In genomic region chr7:2553108-2553507, GRCh38 we compare ENCODE assay signal across 17 cellular contexts. TPM values are rescaled to one million over a fixed set of nuclear protein-coding genes. Genes with fewer than 3 reads are reported as not detected.
DNase-seq lines count a peak whose midpoint lies in the region; ATAC-seq and TF ChIP-seq lines count a peak whose summit lies in the region.
"Had no signal": no experiment of that assay in that cellular context is flagged by ENCODE, and none has a peak within 500 bp of the region (broad histone marks: within the 10 kb centered on the region; RNA-seq: fewer than 3 reads in every experiment).

No MANE protein-coding gene starts in this region.

- no peaks in the 10 kb centered on the region for H3K27me3 Mint-ChIP-seq in chondrocyte (ENCODE audit: low read depth)
- H3K27me3 Mint-ChIP-seq in stimulated activated naive B cell treated with anti-CD40 and anti-IgM and Interleukin-4, amounts not matched to agents 10 μg/mL and 1 μg/mL and 100 μg/mL, for 72 hours: no peaks in the 10 kb centered on the region

- no peaks in the 10 kb centered on the region for H3K9me3 ChIP-seq in heart left ventricle
- H3K9me3 ChIP-seq: left lung, right lobe of liver had no signal

- peaks cover 0 to 48% (median 19%) of the 10 kb centered on the region in 9 donors for H3K36me3 ChIP-seq in heart left ventricle

- CTCF ChIA-PET in RWPE1 (lab: Yijun Ruan, JAX): interaction anchor here (0.5 to 0.7 kb wide), 2 partner anchors 94 to 312 kb away, joined by 3 to 5 read pairs; no protein-coding TSS in a partner anchor

- H3K4me3 ChIP-seq in heart left ventricle: no peak overlapping the region
- H3K4me3 ChIP-seq: left lung, right lobe of liver had no signal

- H3K9me3 Mint-ChIP-seq in chondrocyte (ENCODE audit: low read depth): no peaks in the 10 kb centered on the region
- no peaks in the 10 kb centered on the region for H3K9me3 Mint-ChIP-seq in stimulated activated naive B cell treated with anti-CD40 and anti-IgM and Interleukin-4, amounts not matched to agents 10 μg/mL and 1 μg/mL and 100 μg/mL, for 72 hours

- 95 to 97% (median 96%) methylated on average over 10 of the region's 10 CpGs for WGBS in heart left ventricle, 4 donors

- H3K27ac ChIP-seq in heart left ventricle (no peak overlapping the region), RWPE1 (peak overlapping the region; percentile 98)
- H3K27ac ChIP-seq: left lung, right lobe of liver had no signal

- TF ChIP-seq CTCF in heart left ventricle (IDR thresholded peaks at IDR 0.05) (no peak), RWPE1 (conservative IDR thresholded peaks at IDR 0.05; ENCODE audit: low read depth) (no peak), chondrocyte (IDR thresholded peaks at IDR 0.05) (no peak)

- peaks cover 0 to 40% (median 21%) of the 10 kb centered on the region in 12 donors for H3K4me1 ChIP-seq in heart left ventricle

- H3K36me3 Mint-ChIP-seq in chondrocyte (ENCODE audit: low read depth): peaks cover 7% of the 10 kb centered on the region
- peaks cover 13 to 22% of the 10 kb centered on the region in 2 donors for H3K36me3 Mint-ChIP-seq in stimulated activated naive B cell treated with anti-CD40 and anti-IgM and Interleukin-4, amounts not matched to agents 10 μg/mL and 1 μg/mL and 100 μg/mL, for 72 hours

- H3K27ac Mint-ChIP-seq in chondrocyte (ENCODE audit: unreplicated experiment): no peak overlapping the region
- peak overlapping the region; percentile 31 for H3K27ac Mint-ChIP-seq in stimulated activated naive B cell treated with anti-CD40 and anti-IgM and Interleukin-4, amounts not matched to agents 10 μg/mL and 1 μg/mL and 100 μg/mL, for 72 hours

- H3K27me3 ChIP-seq in heart left ventricle: no peaks in the 10 kb centered on the region
- H3K27me3 ChIP-seq: left lung, right lobe of liver had no signal

- intact Hi-C loops in cardiac septum (cut with DNase I): no loop called here
- intact Hi-C loops in heart left ventricle (cut with DNase I): loop anchor here in 2 of 10 donors (5.0 to 10.0 kb wide), 2 partner anchors 36 to 68 kb away; partner anchors contain the start of gene LFNG (in 1 of the 2)

- no peak overlapping the region for H3K4me3 Mint-ChIP-seq in chondrocyte (ENCODE audit: unreplicated experiment)
- H3K4me3 Mint-ChIP-seq in stimulated activated naive B cell treated with anti-CD40 and anti-IgM and Interleukin-4, amounts not matched to agents 10 μg/mL and 1 μg/mL and 100 μg/mL, for 72 hours: no peak overlapping the region

- DNase-seq in cardiac septum (ENCODE audit: low spot score): peak; percentile 9
- no peak for DNase-seq in heart left ventricle
- DNase-seq in RWPE1 (ENCODE audit: low spot score): no peak
- DNase-seq in chondrocyte (ENCODE audit: low spot score): peak; percentile 40
- no peak for DNase-seq in stimulated activated naive B cell treated with anti-CD40 and anti-IgM and Interleukin-4, amounts not matched to agents 10 μg/mL and 1 μg/mL and 100 μg/mL, for 72 hours
- DNase-seq in COLO668 (lab: John Stamatoyannopoulos, UW; ENCODE audit: unreplicated experiment): no peak
- DNase-seq: activated CD4-positive, alpha-beta T cell treated with anti-CD3 and anti-CD28 coated beads for 4 hours; AML-193; KBM-7; left lung; NCI-H1694; NCI-H446 treated with DMSO at 0.1 percent for 48 hours; stimulated activated CD4-positive, alpha-beta T cell treated with anti-CD3 and anti-CD28 coated beads, Interleukin-4, amount 100 ng/mL, for 24 hours; SW 1271 had no signal

- POLR2A ChIA-PET in RWPE1 (lab: Yijun Ruan, JAX; ENCODE audit: low non-redundant PET): no interaction called here

- peaks cover 22% of the 10 kb centered on the region for H3K4me1 Mint-ChIP-seq in chondrocyte (ENCODE audit: low read depth)
- peaks cover 10 to 29% of the 10 kb centered on the region in 2 donors for H3K4me1 Mint-ChIP-seq in stimulated activated naive B cell treated with anti-CD40 and anti-IgM and Interleukin-4, amounts not matched to agents 10 μg/mL and 1 μg/mL and 100 μg/mL, for 72 hours

- TF ChIP-seq POLR2A in heart left ventricle (IDR thresholded peaks at IDR 0.05): no peak

- ATAC-seq in heart left ventricle (no peak), GM21576 (IDR thresholded peaks at IDR 0.05; ENCODE audit: unreplicated experiment) (no peak), GM18498 (IDR thresholded peaks at IDR 0.05; ENCODE audit: unreplicated experiment) (no peak)
- ATAC-seq in stimulated activated naive B cell treated with anti-CD40 and anti-IgM and Interleukin-4, amounts not matched to agents 10 μg/mL and 1 μg/mL and 100 μg/mL, for 72 hours (replicated peaks): no peak
- ATAC-seq: left lung, right lobe of liver had no signal

RNA-seq across cellular contexts. Expression of gene BRAT1, which starts 2.2 kb away (rescaled TPM):
- 12.8 TPM for total RNA-seq in cardiac septum
- 10 to 100 TPM; 10.9 to 27.8 (median 14.9) TPM for total RNA-seq in heart left ventricle
- 10 to 100 TPM; 13.8 to 17.8 TPM for polyA plus RNA-seq in heart left ventricle
- 19.6 to 30.6 TPM (median 21.0 TPM) in 3 replicates for total RNA-seq in chondrocyte

RNA-seq across cellular contexts. Expression of gene IQCE, which starts 5.7 kb away (rescaled TPM):
- total RNA-seq in cardiac septum (13.3 TPM), heart left ventricle (10 to 100 TPM in 5 of 9 donors, 1 to 10 TPM in 4; 8.0 to 14.1 (median 10.3) TPM), chondrocyte (9.3 to 20.2 TPM (median 10.0 TPM) in 3 replicates)
- polyA plus RNA-seq in heart left ventricle: 10 to 100 TPM in 1 of 2 donors, 1 to 10 TPM in 1; 5.0 to 10.8 TPM

RNA-seq across cellular contexts. Expression of gene LFNG, which starts 33.5 kb away (rescaled TPM):
- total RNA-seq in cardiac septum: 6.2 TPM
- total RNA-seq in heart left ventricle: 10 to 100 TPM in 3 of 9 donors, 1 to 10 TPM in 6; 3.1 to 22.8 (median 7.7) TPM
- polyA plus RNA-seq in heart left ventricle: 1 to 10 TPM; 5.4 to 5.7 TPM
- 36.7 to 39.9 TPM (median 39.9 TPM) in 3 replicates for total RNA-seq in chondrocyte

Comparison
In these comparisons a context has a peak if more than half of its experiments do, and no peak if none do; other contexts are left out.
1. DNase-seq: peak in cardiac septum (single experiment) and chondrocyte (single experiment); none in heart left ventricle (0 of 5), RWPE1 (single experiment), stimulated activated naive B cell treated with anti-CD40 and anti-IgM and Interleukin-4, amounts not matched to agents 10 μg/mL and 1 μg/mL and 100 μg/mL, for 72 hours (single experiment) and COLO668 (single experiment).